In the genomic region with DNA sequence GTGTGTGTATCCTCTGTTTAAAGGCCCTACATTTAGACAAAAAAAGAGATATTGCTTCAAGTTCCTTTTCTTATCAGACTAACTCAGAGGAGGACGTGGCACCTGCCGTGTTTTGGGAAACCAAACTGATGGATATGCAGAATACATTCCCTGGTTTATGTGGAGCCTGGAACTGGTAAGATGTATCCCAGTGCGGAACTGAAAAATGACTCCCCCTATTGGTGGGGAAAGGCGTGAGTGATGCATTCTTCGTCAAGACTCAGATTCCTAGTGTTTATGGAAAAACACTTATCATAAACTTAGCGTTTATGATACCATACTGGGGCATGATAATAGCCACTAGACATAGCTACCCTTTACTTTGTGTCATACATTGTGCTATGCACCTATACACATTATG, we compare ENCODE assay signal across 26 cellular contexts.
DNase-seq lines count a peak whose midpoint lies in the region; ATAC-seq, FAIRE-seq and TF ChIP-seq lines count a peak whose summit lies in the region.
"Had no signal": no experiment of that assay in that cellular context is flagged by ENCODE, and none has a peak within 500 bp of the region (broad histone marks: within the 10 kb centered on the region; RNA-seq: fewer than 3 reads in every experiment).

No MANE protein-coding gene starts in this region.

- H3K4me3 ChIP-seq in K562 = no peak overlapping the region
- H3K4me3 ChIP-seq in neural progenitor cell = no peak overlapping the region
- H3K4me3 ChIP-seq: colonic mucosa, esophagus muscularis mucosa, lower lobe of right lung had no signal

- H3K27ac Mint-ChIP-seq in neural progenitor cell = no peak overlapping the region
- H3K27ac Mint-ChIP-seq: activated CD4-positive, alpha-beta T cell treated with anti-CD3 and anti-CD28 coated beads, Interleukin-2, amount 10 ng/mL, durations not matched to agents 24 days and 14 days; CD8-positive, alpha-beta T cell; T-helper 17 cell had no signal

- no peak overlapping the region for H3K27ac ChIP-seq in K562 (ENCODE audit: extremely low read depth, low read depth, low read length)
- no peak overlapping the region for H3K27ac ChIP-seq in neural progenitor cell
- H3K27ac ChIP-seq: colonic mucosa, esophagus muscularis mucosa, lower lobe of right lung had no signal

- WGBS in K562 (ENCODE audit: insufficient coverage, low coverage, missing lambda C conversion rate) = 3% methylated on average over 6 of the region's 6 CpGs

- H3K4me3 Mint-ChIP-seq in neural progenitor cell = no peak overlapping the region
- H3K4me3 Mint-ChIP-seq: activated CD4-positive, alpha-beta T cell treated with anti-CD3 and anti-CD28 coated beads, Interleukin-2, amount 10 ng/mL, durations not matched to agents 24 days and 14 days; CD8-positive, alpha-beta T cell; neural crest cell; T-helper 17 cell had no signal

- H4K20me1 ChIP-seq in K562 (replicated peaks; ENCODE audit: control insufficient read depth, insufficient read depth, low read length) = no peaks in the 10 kb centered on the region
- no peaks in the 10 kb centered on the region for H4K20me1 ChIP-seq in neural progenitor cell (ENCODE audit: low read depth)

- DNase-seq in Daoy (ENCODE audit: low read depth) = peak; percentile 10
- DNase-seq in K562 (ENCODE audit: extremely low read depth in 1 of 4, low spot score in 3 of 4) = peak in 2 of 4 experiments; percentile 12 to 14
- no peak for DNase-seq in neural progenitor cell (ENCODE audit: low spot score)
- DNase-seq in occipital lobe (lab: John Stamatoyannopoulos, UW) = no peak
- DNase-seq: activated CD4-positive, alpha-beta T cell treated with anti-CD3 and anti-CD28 coated beads, Interleukin-2, amount 10 ng/mL, durations not matched to agents 24 days and 14 days; activated naive CD4-positive, alpha-beta T cell treated with anti-CD3 and anti-CD28 coated beads, Interleukin-2, amount 50 U/mL, for 16 hours; CD8-positive, alpha-beta T cell; colonic mucosa; DMS79; effector memory CD4-positive, alpha-beta T cell; hippocampal formation; islet precursor cell; KBM-7; lower lobe of right lung; NCI-H1694 treated with DMSO at 0.1 percent for 48 hours; NCI-H526; stimulated activated naive CD4-positive, alpha-beta T cell treated with Interleukin-2 at 50 U/mL for 16 hours; T-helper 17 cell had no signal

- no peak for TF ChIP-seq POLR2A in K562 (conservative IDR thresholded peaks at IDR 0.05)

- TF ChIP-seq RAD21 in Ishikawa (IDR thresholded peaks at IDR 0.05; ENCODE audit: low read depth) (peak; percentile 4; the same call in 1 of the 2 replicates), K562 (CRISPR knock-in tag; conservative IDR thresholded peaks at IDR 0.05 in 1 of 2, IDR thresholded peaks at IDR 0.05 in 1 of 2) (peak in 1 of 2 experiments; percentile 24; a peak in 1 of 4 replicates)

- H3K27me3 Mint-ChIP-seq in neural progenitor cell (ENCODE audit: insufficient read depth, low read depth) = peaks cover 5% of the 10 kb centered on the region
- H3K27me3 Mint-ChIP-seq: activated CD4-positive, alpha-beta T cell treated with anti-CD3 and anti-CD28 coated beads, Interleukin-2, amount 10 ng/mL, durations not matched to agents 24 days and 14 days had no signal

- no peaks in the 10 kb centered on the region for H3F3A ChIP-seq in neural progenitor cell (ENCODE audit: low read depth)

- no peak overlapping the region for H2AFZ ChIP-seq in K562 (ENCODE audit: low read depth, low read length)
- H2AFZ ChIP-seq in neural progenitor cell (replicated peaks) = no peak overlapping the region

- no peaks in the 10 kb centered on the region for H3K4me1 ChIP-seq in K562 (replicated peaks in 1 of 2; ENCODE audit: control insufficient read depth in 2 of 2, insufficient read depth in 2 of 2, low read length in 2 of 2)
- H3K4me1 ChIP-seq in neural progenitor cell = no peaks in the 10 kb centered on the region
- H3K4me1 ChIP-seq: colonic mucosa, esophagus muscularis mucosa, lower lobe of right lung had no signal

- TF ChIP-seq EP300 in Ishikawa (IDR thresholded peaks at IDR 0.05; ENCODE audit: borderline replicate concordance) (no peak), K562 (IDR thresholded peaks at IDR 0.05; ENCODE audit: low read length) (no peak)

- H3K9ac ChIP-seq in K562 (ENCODE audit: insufficient read depth in 1 of 2, low read depth in 2 of 2, low read length in 2 of 2) = no peak overlapping the region
- H3K9ac ChIP-seq in neural progenitor cell = no peak overlapping the region

- H3K4me2 ChIP-seq in K562 (ENCODE audit: insufficient read depth, low read length) = no peak overlapping the region
- H3K4me2 ChIP-seq in neural progenitor cell = no peak overlapping the region

- peaks cover 15% of the 10 kb centered on the region for H3K9me3 Mint-ChIP-seq in neural progenitor cell

- H3K4me1 Mint-ChIP-seq in neural progenitor cell = no peaks in the 10 kb centered on the region
- H3K4me1 Mint-ChIP-seq: activated CD4-positive, alpha-beta T cell treated with anti-CD3 and anti-CD28 coated beads, Interleukin-2, amount 10 ng/mL, durations not matched to agents 24 days and 14 days; T-helper 17 cell had no signal

- no peaks in the 10 kb centered on the region for H3K9me1 ChIP-seq in K562 (ENCODE audit: control insufficient read depth, insufficient read depth, low read length)

- ATAC-seq in K562 = peak; percentile 66
- no peak for ATAC-seq in GM21360 (IDR thresholded peaks at IDR 0.05; ENCODE audit: unreplicated experiment)
- no peak for ATAC-seq in GM21529 (IDR thresholded peaks at IDR 0.05; ENCODE audit: unreplicated experiment)
- ATAC-seq: CD8-positive, alpha-beta T cell; lower lobe of right lung; sciatic nerve; T-helper 17 cell had no signal

- H3K27me3 ChIP-seq in K562 (ENCODE audit: control insufficient read depth in 2 of 2, insufficient read depth in 2 of 2, low read length in 2 of 2) (no peaks in the 10 kb centered on the region), neural progenitor cell (no peaks in the 10 kb centered on the region)
- H3K27me3 ChIP-seq: colonic mucosa, esophagus muscularis mucosa had no signal

- H3K36me3 Mint-ChIP-seq in neural progenitor cell = no peaks in the 10 kb centered on the region
- H3K36me3 Mint-ChIP-seq: CD8-positive, alpha-beta T cell had no signal

- peak; percentile 57 for FAIRE-seq in K562 (lab: Jason Lieb, UNC)
- FAIRE-seq: frontal cortex, GM12892 had no signal

- POLR2A ChIA-PET in K562 (lab: Yijun Ruan, JAX) = no interaction called here

- H3K9me3 ChIP-seq in K562 (replicated peaks; ENCODE audit: control insufficient read depth, insufficient read depth, low read depth, low read length) = no peaks in the 10 kb centered on the region
- H3K9me3 ChIP-seq in neural progenitor cell (ENCODE audit: low read depth) = no peaks in the 10 kb centered on the region
- H3K9me3 ChIP-seq: colonic mucosa, lower lobe of right lung had no signal

- H3K36me3 ChIP-seq in K562 (ENCODE audit: control insufficient read depth, insufficient read depth, low read length) = no peaks in the 10 kb centered on the region
- H3K36me3 ChIP-seq in neural progenitor cell = no peaks in the 10 kb centered on the region
- H3K36me3 ChIP-seq: colonic mucosa, esophagus muscularis mucosa, lower lobe of right lung had no signal

- peak; percentile 7 to 57 (median 46); a peak in 5 of 6 replicates for TF ChIP-seq CTCF in K562 (IDR thresholded peaks at IDR 0.05 in 2 of 3, conservative IDR thresholded peaks at IDR 0.05 in 1 of 3; ENCODE audit: insufficient read depth in 2 of 3, low read depth in 1 of 3, low read length in 3 of 3)
- TF ChIP-seq CTCF in neural progenitor cell (IDR thresholded peaks at IDR 0.05) = peak; percentile 43

- H3K79me2 ChIP-seq in K562 (ENCODE audit: control insufficient read depth, insufficient read depth, low read length) = no peaks in the 10 kb centered on the region
- H3K79me2 ChIP-seq in neural progenitor cell (ENCODE audit: low read depth) = no peaks in the 10 kb centered on the region

- in situ Hi-C loops in K562 (cut with MboI) = no loop called here

- CTCF ChIA-PET in K562 (lab: Yijun Ruan, JAX; ENCODE audit: low intra/inter-chr PET ratio) = interaction anchor here (0.6 to 1.5 kb wide), 2 partner anchors 103 to 1175 kb away, joined by 6 to 9 read pairs; no protein-coding TSS in a partner anchor

- no TSS peak for BruUV-seq in K562 (replicated peaks; lab: Mats Ljungman, UMichigan)

- intact Hi-C loops in K562 (cut with micrococcal nuclease) = no loop called here

TF ChIP-seq in Ishikawa, 13 proteins besides CTCF, POLR2A, EP300 and RAD21 (continues in another document):
- TF ChIP-seq USF1 (IDR thresholded peaks at IDR 0.05) (no peak), TAF1 (IDR thresholded peaks at IDR 0.05; ENCODE audit: low read depth) (no peak), FOXM1 (IDR thresholded peaks at IDR 0.05; ENCODE audit: borderline replicate concordance, low read depth) (no peak), EGR1 (IDR thresholded peaks at IDR 0.05) (no peak), TCF12 (IDR thresholded peaks at IDR 0.05; ENCODE audit: low read depth) (no peak), ZBTB7A (IDR thresholded peaks at IDR 0.05; ENCODE audit: low read depth) (no peak), CEBPB (IDR thresholded peaks at IDR 0.05) (no peak)

TF ChIP-seq in K562, 482 proteins besides CTCF, POLR2A, EP300 and RAD21:
- TF ChIP-seq ZNF134 (CRISPR knock-in tag; conservative IDR thresholded peaks at IDR 0.05) = no peak
- TF ChIP-seq TSC22D4 (tag; IDR thresholded peaks at IDR 0.05) = no peak
- TF ChIP-seq SPI1 (IDR thresholded peaks at IDR 0.05; ENCODE audit: borderline replicate concordance, low read depth, low read length) = 0 out of 2 replicates have a peak, but pooled peaks have one; percentile 13
- TF ChIP-seq BHLHE40 (IDR thresholded peaks at IDR 0.05; ENCODE audit: low read length) = no peak
- peak; percentile 64 for TF ChIP-seq CTCFL (IDR thresholded peaks at IDR 0.05; ENCODE audit: borderline replicate concordance, insufficient read depth, low read depth, low read length, poor library complexity, severe bottlenecking)
